In genomic region chr11:118398797-118399564, GRCh38 we compare ENCODE assay signal across 8 cellular contexts. TPM values are rescaled to one million over a fixed set of nuclear protein-coding genes. Genes with fewer than 3 reads are reported as not detected.
DNase-seq lines count a peak whose midpoint lies in the region; ATAC-seq and TF ChIP-seq lines count a peak whose summit lies in the region.

No MANE protein-coding gene starts in this region.

- no peak overlapping the region for H2AFZ ChIP-seq in Loucy (ENCODE audit: low read length)

- TF ChIP-seq CTCF in GM12864 (IDR thresholded peaks at IDR 0.05; ENCODE audit: low read depth, low read length, missing control alignments) (no peak), Loucy (conservative IDR thresholded peaks at IDR 0.05; ENCODE audit: low read length) (no peak)

- H3K4me3 ChIP-seq in GM12864 (ENCODE audit: low read depth, low read length): no peak overlapping the region
- no peak overlapping the region for H3K4me3 ChIP-seq in Loucy (ENCODE audit: low read length, poor library complexity, severe bottlenecking)
- no peak overlapping the region for H3K4me3 ChIP-seq in muscle layer of duodenum (ENCODE audit: low read depth in 1 of 2, low read length in 2 of 2)

- no peak for ATAC-seq in left cardiac atrium
- ATAC-seq in HG02938 (IDR thresholded peaks at IDR 0.05; ENCODE audit: unreplicated experiment): no peak

- DNase-seq in GM12864 (ENCODE audit: low read depth): peak; percentile 30
- DNase-seq in activated effector memory CD4-positive, alpha-beta T cell treated with anti-CD3 and anti-CD28 coated beads, Interleukin-2, amount 50 U/mL, for 16 hours: peak; percentile 78
- DNase-seq in kidney glomerular epithelial cell (lab: John Stamatoyannopoulos, UW): no peak
- no peak for DNase-seq in left cardiac atrium
- no peak for DNase-seq in cortex of kidney (lab: John Stamatoyannopoulos, UW)

- H3F3A ChIP-seq in Loucy (ENCODE audit: low read depth): no peaks in the 10 kb centered on the region

- peaks cover 27% of the 10 kb centered on the region; the same call in 1 of the 2 replicates for H3K36me3 ChIP-seq in Loucy (ENCODE audit: insufficient read depth, low read length)
- H3K36me3 ChIP-seq in muscle layer of duodenum (ENCODE audit: control insufficient read depth in 1 of 2, insufficient read depth in 2 of 2, low read length in 2 of 2): peaks cover 21 to 40% of the 10 kb centered on the region in 2 donors

- H3K79me2 ChIP-seq in Loucy (ENCODE audit: insufficient read depth, low read length): peaks cover 34% of the 10 kb centered on the region

- H3K9me3 ChIP-seq in Loucy (ENCODE audit: insufficient read depth, low read depth, low read length): no peaks in the 10 kb centered on the region
- H3K9me3 ChIP-seq in muscle layer of duodenum (ENCODE audit: control insufficient read depth in 1 of 2, low read length in 2 of 2): no peaks in the 10 kb centered on the region

- peak overlapping the region; percentile 24 for H3K9ac ChIP-seq in Loucy (ENCODE audit: low read depth, low read length, poor library complexity, severe bottlenecking)

- H3K27ac ChIP-seq in muscle layer of duodenum (ENCODE audit: low read length): peak overlapping the region; percentile 61

- H3K4me1 ChIP-seq in Loucy (ENCODE audit: insufficient read depth, low read length, poor library complexity, severe bottlenecking) (peaks cover 20% of the 10 kb centered on the region), muscle layer of duodenum (ENCODE audit: control insufficient read depth in 1 of 2, insufficient read depth in 2 of 2, low read length in 2 of 2) (peaks cover 0 to 19% of the 10 kb centered on the region in 2 donors)

- no peaks in the 10 kb centered on the region for H3K27me3 ChIP-seq in Loucy (ENCODE audit: insufficient read depth, low read length, poor library complexity, severe bottlenecking)
- H3K27me3 ChIP-seq in muscle layer of duodenum (ENCODE audit: low read depth, low read length): no peaks in the 10 kb centered on the region

- no peaks in the 10 kb centered on the region for H3K9me2 ChIP-seq in Loucy (replicated peaks; ENCODE audit: low read depth, low read length)

- H3K4me2 ChIP-seq in Loucy (ENCODE audit: low read depth, low read length, poor library complexity, severe bottlenecking): no peak overlapping the region

- intact Hi-C loops in left cardiac atrium (cut with DNase I): no loop called here

- peaks cover 25% of the 10 kb centered on the region for H4K20me1 ChIP-seq in Loucy (ENCODE audit: insufficient read depth, low read length, poor library complexity, severe bottlenecking)

RNA-seq across cellular contexts. Expression of gene ATP5MG, which starts 2.4 kb away (rescaled TPM):
- 100 to 1,000 TPM; 567 to 582 TPM for total RNA-seq in left cardiac atrium

RNA-seq across cellular contexts. Expression of gene KMT2A, which starts 37.3 kb away (rescaled TPM):
- 10 to 100 TPM; 23.7 to 25.2 TPM for total RNA-seq in left cardiac atrium

RNA-seq across cellular contexts. Expression of gene UBE4A, which starts 39.6 kb away (rescaled TPM):
- total RNA-seq in left cardiac atrium: 10 to 100 TPM; 32.9 to 41.2 TPM

RNA-seq across cellular contexts. Expression of gene CD3G, which starts 54.8 kb away (rescaled TPM):
- total RNA-seq in left cardiac atrium: 1 to 10 TPM in 1 of 2 donors, under 1 TPM in 1; 0.76 to 1.4 TPM

RNA-seq across cellular contexts. Expression of gene CD3D, which starts 56.5 kb away (rescaled TPM):
- total RNA-seq in left cardiac atrium: 1 to 10 TPM in 1 of 2 donors, under 1 TPM in 1; 0.86 to 2.0 TPM

Comparison
In these comparisons a context has a peak if more than half of its experiments do, and no peak if none do; other contexts are left out.
1. DNase-seq: peak in GM12864 (single experiment) and activated effector memory CD4-positive, alpha-beta T cell treated with anti-CD3 and anti-CD28 coated beads, Interleukin-2, amount 50 U/mL, for 16 hours (single experiment); none in kidney glomerular epithelial cell (single experiment), left cardiac atrium (single experiment) and cortex of kidney (single experiment).